10 cellular contexts compared by ENCODE assay signal in genomic region chr19:33587150-33587549, GRCh38. TPM values are rescaled to one million over a fixed set of nuclear protein-coding genes. Genes with fewer than 3 reads are reported as not detected.
"Had no signal": no experiment of that assay in that cellular context is flagged by ENCODE, and none has a peak within 500 bp of the region (broad histone marks: within the 10 kb centered on the region; RNA-seq: fewer than 3 reads in every experiment).

No MANE protein-coding gene starts in this region.

- H3K4me3 ChIP-seq: GM23248, GM23338, HAP-1 had no signal

- H3K9ac ChIP-seq: GM23248 had no signal

- H2AFZ ChIP-seq: GM23248, GM23338 had no signal

- DNase-seq: GM23248, GOT3, H7, HCEC 1CT, HFFc6 had no signal

- H3K4me3 Mint-ChIP-seq: GM23338, HFFc6 had no signal

- FAIRE-seq: H1, H54 had no signal

- H3K4me2 ChIP-seq: GM23338 had no signal

- ATAC-seq: GM23338, HCT116 had no signal

- H3K27ac Mint-ChIP-seq: GM23338, HFFc6 had no signal

- H3K36me3 ChIP-seq: HAP-1 had no signal

- H3K9me3 ChIP-seq: HAP-1 had no signal

- H3K4me1 ChIP-seq: HAP-1 had no signal

- H3K4me1 Mint-ChIP-seq: GM23338 had no signal

- H3K27ac ChIP-seq: GM23248 had no signal

RNA-seq across cellular contexts. Expression of gene CHST8, which starts 34.6 kb away (rescaled TPM):
- total RNA-seq: HFFc6 had no signal
